8 cellular contexts compared by ENCODE assay signal in genomic region chr10:15325243-15326002, GRCh38. TPM values are rescaled to one million over a fixed set of nuclear protein-coding genes. Genes with fewer than 3 reads are reported as not detected.
DNase-seq lines count a peak whose midpoint lies in the region; ATAC-seq and TF ChIP-seq lines count a peak whose summit lies in the region.

No MANE protein-coding gene starts in this region.

- H3K9me3 ChIP-seq in adrenal gland (replicated peaks in 1 of 3) (no peaks in the 10 kb centered on the region), left ventricle myocardium inferior (replicated peaks) (no peaks in the 10 kb centered on the region)

- no peak overlapping the region for H3K4me3 ChIP-seq in adrenal gland
- no peak overlapping the region for H3K4me3 ChIP-seq in left ventricle myocardium inferior
- no peak overlapping the region for H3K4me3 ChIP-seq in urinary bladder (ENCODE audit: low read depth, low read length)
- no peak overlapping the region for H3K4me3 ChIP-seq in dorsolateral prefrontal cortex

- H3K36me3 Mint-ChIP-seq in natural killer cell treated with Interleukin-12 subunit alpha and Interleukin-12 subunit beta and Interleukin-15 and Interleukin-18, amount 100 ng/mL, for 72 hours: no peaks in the 10 kb centered on the region
- no peaks in the 10 kb centered on the region for H3K36me3 Mint-ChIP-seq in natural killer cell

- no peaks in the 10 kb centered on the region for H3K9me3 Mint-ChIP-seq in natural killer cell treated with Interleukin-12 subunit alpha and Interleukin-12 subunit beta and Interleukin-15 and Interleukin-18, amount 100 ng/mL, for 72 hours
- H3K9me3 Mint-ChIP-seq in natural killer cell: no peaks in the 10 kb centered on the region

- intact Hi-C loops in natural killer cell (cut with micrococcal nuclease) (no loop called here), adrenal gland (cut with DNase I) (no loop called here), left ventricle myocardium inferior (cut with micrococcal nuclease) (no loop called here), dorsolateral prefrontal cortex (cut with DNase I) (no loop called here)

- peaks cover 9% of the 10 kb centered on the region in 2 donors for H3K4me1 Mint-ChIP-seq in natural killer cell treated with Interleukin-12 subunit alpha and Interleukin-12 subunit beta and Interleukin-15 and Interleukin-18, amount 100 ng/mL, for 72 hours (ENCODE audit: low read depth in 2 of 2)
- peaks cover 0 to 6% of the 10 kb centered on the region in 2 donors for H3K4me1 Mint-ChIP-seq in natural killer cell

- 69 to 73% (median 70%) methylated on average over 21 of the region's 21 CpGs for WGBS in adrenal gland, 4 donors
- 66% methylated on average over 21 of the region's 21 CpGs for WGBS in urinary bladder

- H3K36me3 ChIP-seq in adrenal gland (replicated peaks in 1 of 2): no peaks in the 10 kb centered on the region
- H3K36me3 ChIP-seq in left ventricle myocardium inferior: no peaks in the 10 kb centered on the region
- H3K36me3 ChIP-seq in urinary bladder (ENCODE audit: insufficient read depth): no peaks in the 10 kb centered on the region

- H3K27me3 Mint-ChIP-seq in natural killer cell treated with Interleukin-12 subunit alpha and Interleukin-12 subunit beta and Interleukin-15 and Interleukin-18, amount 100 ng/mL, for 72 hours: peaks cover 10 to 20% of the 10 kb centered on the region in 2 donors
- H3K27me3 Mint-ChIP-seq in natural killer cell (ENCODE audit: low read depth in 2 of 2): peaks cover 0 to 3% of the 10 kb centered on the region in 2 donors

- H3K27ac ChIP-seq in adrenal gland (no peak overlapping the region), left ventricle myocardium inferior (replicated peaks) (peak overlapping the region; percentile 45), urinary bladder (ENCODE audit: low read depth) (peak overlapping the region; percentile 14), dorsolateral prefrontal cortex (no peak overlapping the region)

- TF ChIP-seq POLR2A in adrenal gland (IDR thresholded peaks at IDR 0.05): no peak

- no peak for DNase-seq in natural killer cell treated with Interleukin-12 subunit alpha and Interleukin-12 subunit beta and Interleukin-15 and Interleukin-18, amount 100 ng/mL, for 72 hours (ENCODE audit: low spot score)
- DNase-seq in natural killer cell: no peak
- peak in 4 of 7 donors; percentile 14 to 60 (median 22) for DNase-seq in adrenal gland
- no peak for DNase-seq in left ventricle myocardium inferior
- DNase-seq in dorsolateral prefrontal cortex: no peak

- no peaks in the 10 kb centered on the region for H3K27me3 ChIP-seq in adrenal gland
- no peaks in the 10 kb centered on the region for H3K27me3 ChIP-seq in left ventricle myocardium inferior (ENCODE audit: low read depth)
- H3K27me3 ChIP-seq in dorsolateral prefrontal cortex: no peaks in the 10 kb centered on the region

- TF ChIP-seq CTCF in natural killer cell (IDR thresholded peaks at IDR 0.05) (no peak), adrenal gland (IDR thresholded peaks at IDR 0.05) (no peak), left ventricle myocardium inferior (IDR thresholded peaks at IDR 0.05; ENCODE audit: borderline replicate concordance) (no peak), dorsolateral prefrontal cortex (IDR thresholded peaks at IDR 0.05 in 54 of 56, conservative IDR thresholded peaks at IDR 0.05 in 2 of 56; ENCODE audit: low read depth in 1 of 56, partially characterized antibody in 56 of 56) (no peak)

- H3K4me1 ChIP-seq in adrenal gland (replicated peaks in 1 of 2) (peaks cover 0 to 17% of the 10 kb centered on the region in 2 donors), left ventricle myocardium inferior (peaks cover 31% of the 10 kb centered on the region), urinary bladder (ENCODE audit: insufficient read depth) (no peaks in the 10 kb centered on the region)

- H3K27ac Mint-ChIP-seq in natural killer cell treated with Interleukin-12 subunit alpha and Interleukin-12 subunit beta and Interleukin-15 and Interleukin-18, amount 100 ng/mL, for 72 hours: no peak overlapping the region
- no peak overlapping the region for H3K27ac Mint-ChIP-seq in natural killer cell

- H3K4me3 Mint-ChIP-seq in natural killer cell treated with Interleukin-12 subunit alpha and Interleukin-12 subunit beta and Interleukin-15 and Interleukin-18, amount 100 ng/mL, for 72 hours: no peak overlapping the region
- H3K4me3 Mint-ChIP-seq in natural killer cell: no peak overlapping the region

- ATAC-seq in natural killer cell treated with Interleukin-12 subunit alpha and Interleukin-12 subunit beta and Interleukin-15 and Interleukin-18, amount 100 ng/mL, for 72 hours: peak; percentile 24 to 56
- no peak for ATAC-seq in natural killer cell
- no peak for ATAC-seq in HG02870 (IDR thresholded peaks at IDR 0.05; ENCODE audit: unreplicated experiment)
- ATAC-seq in GM18520 (IDR thresholded peaks at IDR 0.05; ENCODE audit: unreplicated experiment): no peak

RNA-seq across cellular contexts. Expression of gene FAM171A1, which starts 45.7 kb away (rescaled TPM):
- under 1 TPM; 0.24 to 0.47 TPM for total RNA-seq in natural killer cell treated with Interleukin-12 subunit alpha and Interleukin-12 subunit beta and Interleukin-15 and Interleukin-18, amount 100 ng/mL, for 72 hours
- total RNA-seq in natural killer cell (1 to 10 TPM in 2 of 3 donors, under 1 TPM in 1; 0.99 to 2.3 (median 1.6) TPM), adrenal gland (10 to 100 TPM in 1 of 8 donors, 1 to 10 TPM in 7; 3.5 to 13.1 (median 6.2) TPM), left ventricle myocardium inferior (8.3 TPM), urinary bladder (19.6 TPM), dorsolateral prefrontal cortex (100 to 1,000 TPM in 97 of 120 experiments, 10 to 100 TPM in 23; 79.2 to 197 (median 110) TPM)
- polyA plus RNA-seq in adrenal gland (1 to 10 TPM; 4.0 to 5.6 (median 5.1) TPM), urinary bladder (19.7 TPM)

Comparison
In these comparisons a context has a peak if more than half of its experiments do, and no peak if none do; other contexts are left out.
1. ATAC-seq: peak in natural killer cell treated with Interleukin-12 subunit alpha and Interleukin-12 subunit beta and Interleukin-15 and Interleukin-18, amount 100 ng/mL, for 72 hours (2 of 2); none in natural killer cell (0 of 3), HG02870 (single experiment) and GM18520 (single experiment).
2. DNase-seq: peak in adrenal gland (4 of 7); none in natural killer cell treated with Interleukin-12 subunit alpha and Interleukin-12 subunit beta and Interleukin-15 and Interleukin-18, amount 100 ng/mL, for 72 hours (single experiment), natural killer cell (single experiment), left ventricle myocardium inferior (single experiment) and dorsolateral prefrontal cortex (0 of 10).
3. H3K27ac ChIP-seq: peak in left ventricle myocardium inferior (single experiment) and urinary bladder (single experiment); none in adrenal gland (0 of 5) and dorsolateral prefrontal cortex (0 of 59).